In genomic region chr22:50118129-50118528, GRCh38 we compare ENCODE assay signal across 19 cellular contexts. TPM values are rescaled to one million over a fixed set of nuclear protein-coding genes. Genes with fewer than 3 reads are reported as not detected.
A peak's percentile ranks its signal among the peaks of the same experiment; 100 is the strongest.
DNase-seq lines count a peak whose midpoint lies in the region; ATAC-seq, FAIRE-seq and TF ChIP-seq lines count a peak whose summit lies in the region.
"Had no signal": no experiment of that assay in that cellular context is flagged by ENCODE, and none has a peak within 500 bp of the region (broad histone marks: within the 10 kb centered on the region; RNA-seq: fewer than 3 reads in every experiment).

No MANE protein-coding gene starts in this region.

- H3K27ac Mint-ChIP-seq in Caco-2 (ENCODE audit: unreplicated experiment) (peak overlapping the region; percentile 98), astrocyte (ENCODE audit: unreplicated experiment) (peak overlapping the region; percentile 90)
- H3K27ac Mint-ChIP-seq: CD8-positive, alpha-beta T cell had no signal

- H3K27me3 ChIP-seq in Caco-2 (replicated peaks; ENCODE audit: control insufficient read depth, insufficient read depth, low read length), result no peaks in the 10 kb centered on the region
- H3K27me3 ChIP-seq in astrocyte (ENCODE audit: insufficient read depth, low read length), result no peaks in the 10 kb centered on the region
- H3K27me3 ChIP-seq in hepatocyte, result no peaks in the 10 kb centered on the region

- peaks cover 4% of the 10 kb centered on the region; the same call in 1 of the 2 replicates for H3K9me3 ChIP-seq in Caco-2
- peaks cover 5% of the 10 kb centered on the region for H3K9me3 ChIP-seq in astrocyte (ENCODE audit: insufficient read depth, low read depth, low read length)
- H3K9me3 ChIP-seq in hepatocyte (ENCODE audit: low read depth), result no peaks in the 10 kb centered on the region

- no peaks in the 10 kb centered on the region for H3K27me3 Mint-ChIP-seq in Caco-2 (ENCODE audit: insufficient read depth, unreplicated experiment)
- H3K27me3 Mint-ChIP-seq in astrocyte (ENCODE audit: low read depth, unreplicated experiment), result no peaks in the 10 kb centered on the region

- POLR2A ChIA-PET in Caco-2 (lab: Charles Lee), result no interaction called here

- TF ChIP-seq CTCF in Caco-2 (IDR thresholded peaks at IDR 0.05; ENCODE audit: insufficient read depth in 1 of 2, low read depth in 1 of 2, low read length in 1 of 2, severe bottlenecking in 1 of 2, unreplicated experiment in 1 of 2) (no peak), astrocyte (IDR thresholded peaks at IDR 0.05; ENCODE audit: insufficient read depth, low read depth, low read length) (no peak), hepatocyte (IDR thresholded peaks at IDR 0.05; ENCODE audit: poor library complexity) (no peak)

- no peaks in the 10 kb centered on the region for H3K79me2 ChIP-seq in astrocyte (ENCODE audit: insufficient read depth, low read length)
- H3K79me2 ChIP-seq in hepatocyte, result no peaks in the 10 kb centered on the region

- peak overlapping the region; percentile 41 for H3K9ac ChIP-seq in astrocyte (ENCODE audit: low read length)

- H3K4me1 ChIP-seq in Caco-2 (peaks cover 31% of the 10 kb centered on the region), astrocyte (ENCODE audit: insufficient read depth, low read length) (peaks cover 41% of the 10 kb centered on the region), hepatocyte (ENCODE audit: insufficient read depth) (peaks cover 34% of the 10 kb centered on the region)

- H3K4me3 Mint-ChIP-seq in Caco-2 (ENCODE audit: unreplicated experiment) (peak overlapping the region; percentile 71), astrocyte (ENCODE audit: unreplicated experiment) (no peak overlapping the region)
- H3K4me3 Mint-ChIP-seq: CD8-positive, alpha-beta T cell had no signal

- 65% methylated on average over 3 of the region's 3 CpGs for WGBS in hepatocyte (ENCODE audit: low lambda C conversion rate, missing lambda C conversion rate)

- H4K20me1 ChIP-seq in astrocyte (ENCODE audit: insufficient read depth, low read length) (no peaks in the 10 kb centered on the region), hepatocyte (ENCODE audit: insufficient read depth, poor library complexity, severe bottlenecking) (no peaks in the 10 kb centered on the region)

- ATAC-seq in GM21515 (IDR thresholded peaks at IDR 0.05; ENCODE audit: unreplicated experiment), result no peak
- ATAC-seq: CD8-positive, alpha-beta T cell had no signal

- H3K4me3 ChIP-seq in Caco-2 (ENCODE audit: low read depth, low read length) (no peak overlapping the region), astrocyte (ENCODE audit: insufficient read depth, low read depth, low read length) (no peak overlapping the region), hepatocyte (no peak overlapping the region)
- H3K4me3 ChIP-seq: PC-9 had no signal

- H3K36me3 Mint-ChIP-seq in Caco-2 (ENCODE audit: insufficient read depth, unreplicated experiment), result peaks cover 15% of the 10 kb centered on the region
- H3K36me3 Mint-ChIP-seq in astrocyte (ENCODE audit: low read depth, unreplicated experiment), result no peaks in the 10 kb centered on the region
- H3K36me3 Mint-ChIP-seq: CD8-positive, alpha-beta T cell had no signal

- H3K4me1 Mint-ChIP-seq in Caco-2 (ENCODE audit: low read depth, unreplicated experiment) (peaks cover 25% of the 10 kb centered on the region), astrocyte (ENCODE audit: low read depth, unreplicated experiment) (peaks cover 26% of the 10 kb centered on the region)

- no peak overlapping the region for H2AFZ ChIP-seq in astrocyte (ENCODE audit: low read depth, low read length)
- no peak overlapping the region for H2AFZ ChIP-seq in hepatocyte
- H2AFZ ChIP-seq: PC-9 had no signal

- H3K36me3 ChIP-seq in Caco-2 (ENCODE audit: control insufficient read depth, insufficient read depth, low read length), result no peaks in the 10 kb centered on the region
- H3K36me3 ChIP-seq in astrocyte (ENCODE audit: insufficient read depth, low read length), result no peaks in the 10 kb centered on the region
- no peaks in the 10 kb centered on the region for H3K36me3 ChIP-seq in hepatocyte (replicated peaks; ENCODE audit: insufficient read depth, low read depth)

- BruUV-seq in Caco-2 (replicated peaks; lab: Mats Ljungman, UMichigan), result TSS peak; percentile 99

- no peak for DNase-seq in Caco-2
- DNase-seq in astrocyte (ENCODE audit: low read depth), result no peak
- no peak for DNase-seq in hepatocyte (ENCODE audit: low spot score)
- peak; percentile 1 for DNase-seq in ureter (ENCODE audit: low spot score)
- no peak for DNase-seq in head of caudate nucleus
- DNase-seq in posterior vena cava (ENCODE audit: low spot score), result no peak
- DNase-seq: CD8-positive, alpha-beta T cell; NCI-H1436; NCI-H1930; NCI-H345; NCI-H526; SIG-M5 had no signal

- H3K4me2 ChIP-seq in astrocyte (ENCODE audit: low read length) (peak overlapping the region; percentile 39), hepatocyte (no peak overlapping the region)

- no peaks in the 10 kb centered on the region for H3K9me2 ChIP-seq in hepatocyte (replicated peaks; ENCODE audit: insufficient read depth)

- no peak for FAIRE-seq in astrocyte (lab: Jason Lieb, UNC)
- FAIRE-seq: D721Med, GM12891, GM18507, H54 had no signal

- CTCF ChIA-PET in Caco-2 (lab: Charles Lee), result no interaction called here

- intact Hi-C loops in Caco-2 (cut with micrococcal nuclease; ENCODE audit: unreplicated experiment), result no loop called here
- intact Hi-C loops in head of caudate nucleus (cut with DNase I), result no loop called here
- intact Hi-C loops in posterior vena cava (cut with DNase I), result no loop called here

- H3K27ac ChIP-seq in astrocyte (ENCODE audit: low read depth, low read length) (peak overlapping the region; percentile 37), hepatocyte (peak overlapping the region; percentile 88)
- H3K27ac ChIP-seq: PC-9, RWPE1 had no signal

- H3K9me3 Mint-ChIP-seq in Caco-2 (ENCODE audit: unreplicated experiment) (no peaks in the 10 kb centered on the region), astrocyte (ENCODE audit: unreplicated experiment) (peaks cover 13% of the 10 kb centered on the region)

RNA-seq across cellular contexts. Expression of gene MOV10L1, which starts 28.3 kb away (rescaled TPM):
- total RNA-seq in Caco-2 (2022) (0.30 TPM in 1 of 2 replicates, not detected in the other), astrocyte (0.61 and 0.62 TPM in 2 replicates), hepatocyte (0.92 and 3.6 TPM in 2 replicates), ureter (0.26 TPM), posterior vena cava (under 1 TPM; 0.43 to 0.56 TPM)
- polyA plus RNA-seq in hepatocyte, result 0.36 and 2.0 TPM in 2 replicates
- total RNA-seq: CD8-positive, alpha-beta T cell; PC-9 had no signal

RNA-seq across cellular contexts. Expression of gene MLC1, which starts 32.9 kb away (rescaled TPM):
- 0.14 TPM in 1 of 2 replicates, not detected in the other for total RNA-seq in Caco-2 (2022)
- total RNA-seq in astrocyte, result 0.09 and 0.70 TPM in 2 replicates
- 3.7 and 8.2 TPM in 2 replicates for total RNA-seq in hepatocyte
- polyA plus RNA-seq in hepatocyte, result 3.3 and 3.4 TPM in 2 replicates
- 0.34 TPM for total RNA-seq in ureter
- total RNA-seq in posterior vena cava, result under 1 TPM; 0.19 to 0.28 TPM
- total RNA-seq: PC-9 had no signal

RNA-seq across cellular contexts. Expression of gene PANX2, which starts 52.4 kb away (rescaled TPM):
- total RNA-seq in Caco-2 (2022), result 2.2 and 2.6 TPM in 2 replicates
- 2.3 and 2.8 TPM in 2 replicates for total RNA-seq in astrocyte
- total RNA-seq in hepatocyte, result 0.60 and 2.1 TPM in 2 replicates
- polyA plus RNA-seq in hepatocyte, result 0.44 and 1.2 TPM in 2 replicates
- total RNA-seq in ureter, result 1.9 TPM
- under 1 TPM; 0.19 to 0.23 TPM for total RNA-seq in posterior vena cava
